8 cellular contexts compared by ENCODE assay signal in genomic region chr19:2944403-2944774, GRCh38.
A peak's percentile ranks its signal among the peaks of the same experiment; 100 is the strongest.
DNase-seq lines count a peak whose midpoint lies in the region; ATAC-seq and TF ChIP-seq lines count a peak whose summit lies in the region.

No MANE protein-coding gene starts in this region.

- ATAC-seq in GM19043 (IDR thresholded peaks at IDR 0.05; ENCODE audit: low read depth, unreplicated experiment) (peak; percentile 4), SK-N-SH treated with all-trans-retinoic acid at 6 μM for 48 hours (peak; percentile 46), GM18868 (IDR thresholded peaks at IDR 0.05; ENCODE audit: unreplicated experiment) (no peak)

- DNase-seq in foreskin fibroblast (no peak), skeletal muscle cell (ENCODE audit: low read depth) (no peak), NCI-H748 treated with DMSO at 0.1 percent for 48 hours (lab: John Stamatoyannopoulos, UW) (no peak), middle frontal gyrus (ENCODE audit: extremely low spot score, low spot score) (no peak)
- no peak for DNase-seq in activated CD4-positive, CD25-positive, alpha-beta regulatory T cell treated with anti-CD3 and anti-CD28 coated beads, Interleukin-2, amount 50 U/mL, for 72 hours

- H3K4me3 ChIP-seq in foreskin fibroblast (ENCODE audit: low read depth in 1 of 2, low read length in 2 of 2) (peak overlapping the region; percentile 76 to 84), skeletal muscle cell (ENCODE audit: low read depth, low read length) (peak overlapping the region; percentile 94)

- no peak for TF ChIP-seq CTCF in foreskin fibroblast (IDR thresholded peaks at IDR 0.05; ENCODE audit: low read depth, low read length)

TF ChIP-seq in SK-N-SH treated with all-trans-retinoic acid at 6 μM for 48 hours, 23 proteins besides CTCF, POLR2A, EP300 and RAD21:
- TF ChIP-seq CSDC2 (CRISPR knock-in tag; IDR thresholded peaks at IDR 0.05) (no peak), TCF4 (CRISPR knock-in tag; IDR thresholded peaks at IDR 0.05; ENCODE audit: borderline replicate concordance) (no peak), TSHZ2 (CRISPR knock-in tag; IDR thresholded peaks at IDR 0.05) (no peak), ZNF8 (CRISPR knock-in tag; IDR thresholded peaks at IDR 0.05) (no peak), ESRRG (CRISPR knock-in tag; IDR thresholded peaks at IDR 0.05) (no peak), ZFP3 (CRISPR knock-in tag; IDR thresholded peaks at IDR 0.05) (no peak), ZNF565 (CRISPR knock-in tag; conservative IDR thresholded peaks at IDR 0.05; ENCODE audit: low read depth) (no peak), CREB5 (CRISPR knock-in tag; IDR thresholded peaks at IDR 0.05; ENCODE audit: low read depth) (no peak), ZNF70 (CRISPR knock-in tag; IDR thresholded peaks at IDR 0.05) (no peak), ZFP30 (CRISPR knock-in tag; IDR thresholded peaks at IDR 0.05) (no peak), TOX (CRISPR knock-in tag; IDR thresholded peaks at IDR 0.05; ENCODE audit: borderline replicate concordance) (no peak), ZC3H10 (CRISPR knock-in tag; IDR thresholded peaks at IDR 0.05) (no peak), ISL1 (CRISPR knock-in tag; IDR thresholded peaks at IDR 0.05) (no peak), BACH2 (CRISPR knock-in tag; IDR thresholded peaks at IDR 0.05; ENCODE audit: borderline replicate concordance) (no peak), RARB (CRISPR knock-in tag; IDR thresholded peaks at IDR 0.05) (no peak), GLIS3 (CRISPR knock-in tag; IDR thresholded peaks at IDR 0.05) (no peak)
